In the genomic region with DNA sequence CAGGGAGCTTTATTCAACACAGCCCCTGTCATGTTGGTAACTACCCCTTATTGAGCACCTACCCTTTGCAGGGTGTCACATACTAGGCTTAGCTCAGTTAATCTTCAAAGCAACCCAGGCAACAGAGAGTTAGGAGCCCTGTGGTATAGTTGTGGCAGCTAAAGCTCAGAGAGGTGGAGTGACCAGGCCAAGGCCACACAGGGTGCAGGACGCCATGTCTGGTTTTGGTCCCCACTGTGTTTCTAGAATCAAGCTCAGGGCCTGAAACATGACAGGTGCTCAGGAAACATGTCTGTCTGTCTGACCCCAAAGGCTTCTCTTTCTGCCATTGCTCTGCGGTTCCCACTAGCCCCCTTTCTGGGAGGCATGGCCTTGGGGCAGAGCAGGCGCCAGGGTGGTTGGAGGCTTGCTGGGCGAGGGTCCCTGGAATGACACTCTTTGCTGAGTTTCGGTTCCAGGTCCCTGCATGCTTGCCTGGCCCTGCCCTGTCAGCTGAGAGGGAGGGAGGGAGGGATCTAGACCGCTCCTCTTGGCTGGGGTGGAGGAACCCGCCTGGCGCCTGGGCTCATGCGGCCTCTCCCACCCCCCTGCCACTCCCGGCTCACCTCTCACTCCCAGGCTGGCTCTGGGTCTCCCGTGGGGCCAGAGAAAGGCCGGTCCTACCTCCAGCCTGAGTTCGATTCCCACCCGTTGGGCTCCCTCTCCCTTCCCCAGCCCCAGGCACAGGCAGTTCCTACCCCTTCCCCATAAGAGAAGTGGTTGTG, we compare ENCODE assay signal across 1 cellular context.
TF ChIP-seq lines count a peak whose summit lies in the region.

No MANE protein-coding gene starts in this region.

TF ChIP-seq in GM23338, 12 proteins besides CTCF, POLR2A, EP300 and RAD21 (continued from another document):
- TF ChIP-seq, protein P1, sequence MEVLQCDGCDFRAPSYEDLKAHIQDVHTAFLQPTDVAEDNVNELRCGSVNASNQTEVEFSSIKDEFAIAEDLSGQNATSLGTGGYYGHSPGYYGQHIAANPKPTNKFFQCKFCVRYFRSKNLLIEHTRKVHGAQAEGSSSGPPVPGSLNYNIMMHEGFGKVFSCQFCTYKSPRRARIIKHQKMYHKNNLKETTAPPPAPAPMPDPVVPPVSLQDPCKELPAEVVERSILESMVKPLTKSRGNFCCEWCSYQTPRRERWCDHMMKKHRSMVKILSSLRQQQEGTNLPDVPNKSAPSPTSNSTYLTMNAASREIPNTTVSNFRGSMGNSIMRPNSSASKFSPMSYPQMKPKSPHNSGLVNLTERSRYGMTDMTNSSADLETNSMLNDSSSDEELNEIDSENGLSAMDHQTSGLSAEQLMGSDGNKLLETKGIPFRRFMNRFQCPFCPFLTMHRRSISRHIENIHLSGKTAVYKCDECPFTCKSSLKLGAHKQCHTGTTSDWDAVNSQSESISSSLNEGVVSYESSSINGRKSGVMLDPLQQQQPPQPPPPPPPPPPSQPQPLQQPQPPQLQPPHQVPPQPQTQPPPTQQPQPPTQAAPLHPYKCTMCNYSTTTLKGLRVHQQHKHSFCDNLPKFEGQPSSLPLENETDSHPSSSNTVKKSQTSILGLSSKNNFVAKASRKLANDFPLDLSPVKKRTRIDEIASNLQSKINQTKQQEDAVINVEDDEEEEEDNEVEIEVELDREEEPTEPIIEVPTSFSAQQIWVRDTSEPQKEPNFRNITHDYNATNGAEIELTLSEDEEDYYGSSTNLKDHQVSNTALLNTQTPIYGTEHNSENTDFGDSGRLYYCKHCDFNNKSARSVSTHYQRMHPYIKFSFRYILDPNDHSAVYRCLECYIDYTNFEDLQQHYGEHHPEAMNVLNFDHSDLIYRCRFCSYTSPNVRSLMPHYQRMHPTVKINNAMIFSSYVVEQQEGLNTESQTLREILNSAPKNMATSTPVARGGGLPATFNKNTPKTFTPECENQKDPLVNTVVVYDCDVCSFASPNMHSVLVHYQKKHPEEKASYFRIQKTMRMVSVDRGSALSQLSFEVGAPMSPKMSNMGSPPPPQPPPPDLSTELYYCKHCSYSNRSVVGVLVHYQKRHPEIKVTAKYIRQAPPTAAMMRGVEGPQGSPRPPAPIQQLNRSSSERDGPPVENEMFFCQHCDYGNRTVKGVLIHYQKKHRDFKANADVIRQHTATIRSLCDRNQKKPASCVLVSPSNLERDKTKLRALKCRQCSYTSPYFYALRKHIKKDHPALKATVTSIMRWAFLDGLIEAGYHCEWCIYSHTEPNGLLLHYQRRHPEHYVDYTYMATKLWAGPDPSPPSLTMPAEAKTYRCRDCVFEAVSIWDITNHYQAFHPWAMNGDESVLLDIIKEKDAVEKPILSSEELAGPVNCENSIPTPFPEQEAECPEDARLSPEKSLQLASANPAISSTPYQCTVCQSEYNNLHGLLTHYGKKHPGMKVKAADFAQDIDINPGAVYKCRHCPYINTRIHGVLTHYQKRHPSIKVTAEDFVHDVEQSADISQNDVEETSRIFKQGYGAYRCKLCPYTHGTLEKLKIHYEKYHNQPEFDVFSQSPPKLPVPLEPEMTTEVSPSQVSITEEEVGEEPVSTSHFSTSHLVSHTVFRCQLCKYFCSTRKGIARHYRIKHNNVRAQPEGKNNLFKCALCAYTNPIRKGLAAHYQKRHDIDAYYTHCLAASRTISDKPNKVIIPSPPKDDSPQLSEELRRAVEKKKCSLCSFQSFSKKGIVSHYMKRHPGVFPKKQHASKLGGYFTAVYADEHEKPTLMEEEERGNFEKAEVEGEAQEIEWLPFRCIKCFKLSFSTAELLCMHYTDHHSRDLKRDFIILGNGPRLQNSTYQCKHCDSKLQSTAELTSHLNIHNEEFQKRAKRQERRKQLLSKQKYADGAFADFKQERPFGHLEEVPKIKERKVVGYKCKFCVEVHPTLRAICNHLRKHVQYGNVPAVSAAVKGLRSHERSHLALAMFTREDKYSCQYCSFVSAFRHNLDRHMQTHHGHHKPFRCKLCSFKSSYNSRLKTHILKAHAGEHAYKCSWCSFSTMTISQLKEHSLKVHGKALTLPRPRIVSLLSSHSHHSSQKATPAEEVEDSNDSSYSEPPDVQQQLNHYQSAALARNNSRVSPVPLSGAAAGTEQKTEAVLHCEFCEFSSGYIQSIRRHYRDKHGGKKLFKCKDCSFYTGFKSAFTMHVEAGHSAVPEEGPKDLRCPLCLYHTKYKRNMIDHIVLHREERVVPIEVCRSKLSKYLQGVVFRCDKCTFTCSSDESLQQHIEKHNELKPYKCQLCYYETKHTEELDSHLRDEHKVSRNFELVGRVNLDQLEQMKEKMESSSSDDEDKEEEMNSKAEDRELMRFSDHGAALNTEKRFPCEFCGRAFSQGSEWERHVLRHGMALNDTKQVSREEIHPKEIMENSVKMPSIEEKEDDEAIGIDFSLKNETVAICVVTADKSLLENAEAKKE (CRISPR knock-in tag; IDR thresholded peaks at IDR 0.05) = no peak
TF ChIP-seq in GM23338: peak in this region for 0.
